Comparison of ENCODE assay signal across 11 cellular contexts in the genomic region with DNA sequence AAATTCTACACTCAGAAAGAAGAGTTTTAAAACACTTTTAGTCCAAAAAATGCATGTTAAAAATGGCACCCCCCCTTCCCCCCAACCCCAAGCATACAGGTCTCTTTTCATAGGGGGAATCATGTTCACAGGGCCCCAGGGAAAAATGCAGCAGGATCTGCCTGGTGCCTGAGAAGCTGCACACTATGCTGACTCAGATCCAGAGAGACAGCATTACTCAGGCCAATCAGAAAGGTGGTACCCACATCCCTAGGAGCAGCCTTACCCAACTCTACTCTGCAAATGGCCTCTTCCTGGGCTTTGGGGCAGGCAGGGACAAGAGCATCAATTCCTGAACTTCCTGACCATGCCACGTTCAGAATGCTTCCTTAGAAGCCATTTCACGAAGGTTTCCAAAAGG.
DNase-seq lines count a peak whose midpoint lies in the region; ATAC-seq and TF ChIP-seq lines count a peak whose summit lies in the region.
"Had no signal": no experiment of that assay in that cellular context is flagged by ENCODE, and none has a peak within 500 bp of the region (broad histone marks: within the 10 kb centered on the region; RNA-seq: fewer than 3 reads in every experiment).

No MANE protein-coding gene starts in this region.

- no peaks in the 10 kb centered on the region for H3K9me3 ChIP-seq in CD8-positive, alpha-beta T cell (ENCODE audit: low read length)
- H3K9me3 ChIP-seq: Peyer's patch had no signal

- H3K4me3 ChIP-seq in CD8-positive, alpha-beta T cell (ENCODE audit: low read depth, low read length): no peak overlapping the region
- H3K4me3 ChIP-seq: Peyer's patch had no signal

- intact Hi-C loops in CD8-positive, alpha-beta T cell (cut with DNase I, micrococcal nuclease): loop anchor here (5.0 kb wide), 3 partner anchors 42 to 137 kb away; no protein-coding TSS in a partner anchor

- H3K36me3 Mint-ChIP-seq in CD8-positive, alpha-beta T cell: no peaks in the 10 kb centered on the region
- H3K36me3 Mint-ChIP-seq in T-helper 1 cell treated with Interleukin-12 subunit alpha and Interleukin-12 subunit beta and Interleukin-4 antibody, amounts not matched to agents 30 μg/mL and 1 μg/mL, for 36 hours (ENCODE audit: low read depth): peaks cover 12% of the 10 kb centered on the region
- H3K36me3 Mint-ChIP-seq in immature natural killer cell: peaks cover 0 to 8% (median 8%) of the 10 kb centered on the region in 3 donors

- H3K27me3 ChIP-seq in CD8-positive, alpha-beta T cell (ENCODE audit: insufficient read depth, low read length): no peaks in the 10 kb centered on the region
- H3K27me3 ChIP-seq: Peyer's patch had no signal

- DNase-seq in CD8-positive, alpha-beta T cell: no peak
- DNase-seq in immature natural killer cell (no peak), foreskin melanocyte (no peak), caudate nucleus (lab: John Stamatoyannopoulos, UW) (no peak), NCI-H1048 (lab: John Stamatoyannopoulos, UW) (no peak)
- no peak for DNase-seq in stimulated activated naive CD4-positive, alpha-beta T cell (lab: John Stamatoyannopoulos, UW)
- DNase-seq: activated B cell treated with CpG ODN at 0.5 μM for 24 hours, NCI-H2107, Peyer's patch had no signal

- peaks cover 60% of the 10 kb centered on the region for H3K4me1 Mint-ChIP-seq in CD8-positive, alpha-beta T cell (ENCODE audit: low read depth)
- peaks cover 59% of the 10 kb centered on the region for H3K4me1 Mint-ChIP-seq in T-helper 1 cell treated with Interleukin-12 subunit alpha and Interleukin-12 subunit beta and Interleukin-4 antibody, amounts not matched to agents 30 μg/mL and 1 μg/mL, for 36 hours (ENCODE audit: low read depth)
- H3K4me1 Mint-ChIP-seq in immature natural killer cell: peaks cover 59 to 61% of the 10 kb centered on the region in 2 donors

- CTCF ChIA-PET in CD8-positive, alpha-beta T cell (lab: Charles Lee): no interaction called here

- no peaks in the 10 kb centered on the region for H3K36me3 ChIP-seq in CD8-positive, alpha-beta T cell (ENCODE audit: insufficient read depth, low read length)
- H3K36me3 ChIP-seq: Peyer's patch had no signal

- no peaks in the 10 kb centered on the region for H3K27me3 Mint-ChIP-seq in CD8-positive, alpha-beta T cell (ENCODE audit: low read depth)
- H3K27me3 Mint-ChIP-seq in T-helper 1 cell treated with Interleukin-12 subunit alpha and Interleukin-12 subunit beta and Interleukin-4 antibody, amounts not matched to agents 30 μg/mL and 1 μg/mL, for 36 hours (ENCODE audit: low read depth): no peaks in the 10 kb centered on the region
- H3K27me3 Mint-ChIP-seq in immature natural killer cell (ENCODE audit: low read depth in 3 of 3): peaks cover 0 to 7% (median 0%) of the 10 kb centered on the region in 3 donors
- H3K27me3 Mint-ChIP-seq: activated B cell treated with CpG ODN at 0.5 μM for 24 hours had no signal

- H3K9me3 Mint-ChIP-seq in CD8-positive, alpha-beta T cell: no peaks in the 10 kb centered on the region
- H3K9me3 Mint-ChIP-seq in T-helper 1 cell treated with Interleukin-12 subunit alpha and Interleukin-12 subunit beta and Interleukin-4 antibody, amounts not matched to agents 30 μg/mL and 1 μg/mL, for 36 hours: peaks cover 6% of the 10 kb centered on the region
- H3K9me3 Mint-ChIP-seq in immature natural killer cell: no peaks in the 10 kb centered on the region
- H3K9me3 Mint-ChIP-seq: activated B cell treated with CpG ODN at 0.5 μM for 24 hours had no signal

- no peak for ATAC-seq in CD8-positive, alpha-beta T cell
- peak; percentile 45 for ATAC-seq in GM19463 (IDR thresholded peaks at IDR 0.05; ENCODE audit: unreplicated experiment)

- H3K27ac Mint-ChIP-seq in CD8-positive, alpha-beta T cell: peak overlapping the region; percentile 20
- H3K27ac Mint-ChIP-seq in T-helper 1 cell treated with Interleukin-12 subunit alpha and Interleukin-12 subunit beta and Interleukin-4 antibody, amounts not matched to agents 30 μg/mL and 1 μg/mL, for 36 hours: peak overlapping the region; percentile 50
- H3K27ac Mint-ChIP-seq in immature natural killer cell: peak overlapping the region; percentile 3 to 100 (median 64)
- H3K27ac Mint-ChIP-seq: activated B cell treated with CpG ODN at 0.5 μM for 24 hours had no signal

- no peak for TF ChIP-seq CTCF in CD8-positive, alpha-beta T cell (IDR thresholded peaks at IDR 0.05)

- H3K27ac ChIP-seq in CD8-positive, alpha-beta T cell (ENCODE audit: low read depth, low read length): no peak overlapping the region
- no peak overlapping the region for H3K27ac ChIP-seq in caudate nucleus (ENCODE audit: low read depth, low read length)

- H3K4me1 ChIP-seq in CD8-positive, alpha-beta T cell (ENCODE audit: insufficient read depth, low read length): peaks cover 50% of the 10 kb centered on the region

- no peak overlapping the region for H3K4me3 Mint-ChIP-seq in CD8-positive, alpha-beta T cell
- H3K4me3 Mint-ChIP-seq in T-helper 1 cell treated with Interleukin-12 subunit alpha and Interleukin-12 subunit beta and Interleukin-4 antibody, amounts not matched to agents 30 μg/mL and 1 μg/mL, for 36 hours: no peak overlapping the region
- H3K4me3 Mint-ChIP-seq in immature natural killer cell: peak overlapping the region in 2 of 5 donors; percentile 18 to 42

- POLR2A ChIA-PET in CD8-positive, alpha-beta T cell (lab: Charles Lee): no interaction called here
